In the genomic region with DNA sequence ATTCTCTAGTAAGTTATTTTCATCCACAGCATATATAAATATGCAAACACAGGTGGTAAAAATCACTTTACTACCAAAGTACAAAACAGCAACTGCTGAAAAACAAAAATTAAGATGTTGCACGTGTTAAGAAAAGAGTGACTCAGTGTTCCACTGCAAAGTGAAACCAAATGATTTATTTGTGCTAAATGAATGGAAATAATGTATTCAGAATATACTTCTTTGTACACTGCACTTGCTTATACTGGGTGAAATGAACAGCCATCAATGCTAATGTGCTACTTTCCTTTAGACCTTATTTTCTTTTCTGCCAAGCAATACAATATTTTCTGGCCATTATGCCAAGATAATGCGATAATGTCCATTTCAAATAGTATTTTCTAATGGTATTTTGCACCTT, we compare ENCODE assay signal across 1 cellular context.
TF ChIP-seq lines count a peak whose summit lies in the region.

No MANE protein-coding gene starts in this region.

TF ChIP-seq in HepG2, 621 proteins besides CTCF, POLR2A, EP300 and RAD21:
- TF ChIP-seq, protein P1, sequence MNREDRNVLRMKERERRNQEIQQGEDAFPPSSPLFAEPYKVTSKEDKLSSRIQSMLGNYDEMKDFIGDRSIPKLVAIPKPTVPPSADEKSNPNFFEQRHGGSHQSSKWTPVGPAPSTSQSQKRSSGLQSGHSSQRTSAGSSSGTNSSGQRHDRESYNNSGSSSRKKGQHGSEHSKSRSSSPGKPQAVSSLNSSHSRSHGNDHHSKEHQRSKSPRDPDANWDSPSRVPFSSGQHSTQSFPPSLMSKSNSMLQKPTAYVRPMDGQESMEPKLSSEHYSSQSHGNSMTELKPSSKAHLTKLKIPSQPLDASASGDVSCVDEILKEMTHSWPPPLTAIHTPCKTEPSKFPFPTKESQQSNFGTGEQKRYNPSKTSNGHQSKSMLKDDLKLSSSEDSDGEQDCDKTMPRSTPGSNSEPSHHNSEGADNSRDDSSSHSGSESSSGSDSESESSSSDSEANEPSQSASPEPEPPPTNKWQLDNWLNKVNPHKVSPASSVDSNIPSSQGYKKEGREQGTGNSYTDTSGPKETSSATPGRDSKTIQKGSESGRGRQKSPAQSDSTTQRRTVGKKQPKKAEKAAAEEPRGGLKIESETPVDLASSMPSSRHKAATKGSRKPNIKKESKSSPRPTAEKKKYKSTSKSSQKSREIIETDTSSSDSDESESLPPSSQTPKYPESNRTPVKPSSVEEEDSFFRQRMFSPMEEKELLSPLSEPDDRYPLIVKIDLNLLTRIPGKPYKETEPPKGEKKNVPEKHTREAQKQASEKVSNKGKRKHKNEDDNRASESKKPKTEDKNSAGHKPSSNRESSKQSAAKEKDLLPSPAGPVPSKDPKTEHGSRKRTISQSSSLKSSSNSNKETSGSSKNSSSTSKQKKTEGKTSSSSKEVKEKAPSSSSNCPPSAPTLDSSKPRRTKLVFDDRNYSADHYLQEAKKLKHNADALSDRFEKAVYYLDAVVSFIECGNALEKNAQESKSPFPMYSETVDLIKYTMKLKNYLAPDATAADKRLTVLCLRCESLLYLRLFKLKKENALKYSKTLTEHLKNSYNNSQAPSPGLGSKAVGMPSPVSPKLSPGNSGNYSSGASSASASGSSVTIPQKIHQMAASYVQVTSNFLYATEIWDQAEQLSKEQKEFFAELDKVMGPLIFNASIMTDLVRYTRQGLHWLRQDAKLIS (CRISPR knock-in tag; IDR thresholded peaks at IDR 0.05) = no peak
- TF ChIP-seq NBN (conservative IDR thresholded peaks at IDR 0.05) (no peak), MLLT10 (CRISPR knock-in tag; IDR thresholded peaks at IDR 0.05) (no peak), ZNF24 (IDR thresholded peaks at IDR 0.05) (no peak), ZNF543 (CRISPR knock-in tag; IDR thresholded peaks at IDR 0.05) (no peak), SP2 (CRISPR knock-in tag; IDR thresholded peaks at IDR 0.05) (no peak), CENPT (CRISPR knock-in tag; IDR thresholded peaks at IDR 0.05; ENCODE audit: low read depth) (no peak)
- TF ChIP-seq, protein P2, sequence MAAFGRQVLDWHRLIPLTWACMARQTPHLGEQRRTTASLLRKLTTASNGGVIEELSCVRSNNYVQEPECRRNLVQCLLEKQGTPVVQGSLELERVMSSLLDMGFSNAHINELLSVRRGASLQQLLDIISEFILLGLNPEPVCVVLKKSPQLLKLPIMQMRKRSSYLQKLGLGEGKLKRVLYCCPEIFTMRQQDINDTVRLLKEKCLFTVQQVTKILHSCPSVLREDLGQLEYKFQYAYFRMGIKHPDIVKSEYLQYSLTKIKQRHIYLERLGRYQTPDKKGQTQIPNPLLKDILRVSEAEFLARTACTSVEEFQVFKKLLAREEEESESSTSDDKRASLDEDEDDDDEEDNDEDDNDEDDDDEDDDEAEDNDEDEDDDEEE (CRISPR knock-in tag; IDR thresholded peaks at IDR 0.05) = no peak
- TF ChIP-seq, protein P3, sequence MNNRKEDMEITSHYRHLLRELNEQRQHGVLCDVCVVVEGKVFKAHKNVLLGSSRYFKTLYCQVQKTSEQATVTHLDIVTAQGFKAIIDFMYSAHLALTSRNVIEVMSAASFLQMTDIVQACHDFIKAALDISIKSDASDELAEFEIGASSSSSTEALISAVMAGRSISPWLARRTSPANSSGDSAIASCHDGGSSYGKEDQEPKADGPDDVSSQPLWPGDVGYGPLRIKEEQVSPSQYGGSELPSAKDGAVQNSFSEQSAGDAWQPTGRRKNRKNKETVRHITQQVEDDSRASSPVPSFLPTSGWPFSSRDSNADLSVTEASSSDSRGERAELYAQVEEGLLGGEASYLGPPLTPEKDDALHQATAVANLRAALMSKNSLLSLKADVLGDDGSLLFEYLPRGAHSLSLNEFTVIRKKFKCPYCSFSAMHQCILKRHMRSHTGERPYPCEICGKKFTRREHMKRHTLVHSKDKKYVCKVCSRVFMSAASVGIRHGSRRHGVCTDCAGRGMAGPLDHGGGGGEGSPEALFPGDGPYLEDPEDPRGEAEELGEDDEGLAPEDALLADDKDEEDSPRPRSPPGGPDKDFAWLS (CRISPR knock-in tag; IDR thresholded peaks at IDR 0.05; ENCODE audit: borderline replicate concordance) = no peak
